In genomic region chr11:88779551-88779950, GRCh38 we compare ENCODE assay signal across 14 cellular contexts.
DNase-seq lines count a peak whose midpoint lies in the region; ATAC-seq lines count a peak whose summit lies in the region.
"Had no signal": no experiment of that assay in that cellular context is flagged by ENCODE, and none has a peak within 500 bp of the region (broad histone marks: within the 10 kb centered on the region; RNA-seq: fewer than 3 reads in every experiment).

No MANE protein-coding gene starts in this region.

- no peak overlapping the region for H3K4me3 ChIP-seq in MG63
- H3K4me3 ChIP-seq: left lung, SJSA1, thyroid gland had no signal

- no peaks in the 10 kb centered on the region for H3K9me3 ChIP-seq in MG63
- H3K9me3 ChIP-seq: SJSA1, thyroid gland had no signal

- no peaks in the 10 kb centered on the region for H3K27me3 ChIP-seq in MG63
- H3K27me3 ChIP-seq: left lung, SJSA1, thyroid gland had no signal

- ATAC-seq in GM21360 (IDR thresholded peaks at IDR 0.05; ENCODE audit: unreplicated experiment) (no peak), HG02970 (IDR thresholded peaks at IDR 0.05; ENCODE audit: low FRiP score, unreplicated experiment) (no peak)
- ATAC-seq: HCT116, left lung had no signal

- no peaks in the 10 kb centered on the region for H3K36me3 ChIP-seq in MG63
- H3K36me3 ChIP-seq: left lung, SJSA1, thyroid gland had no signal

- DNase-seq in Daoy (ENCODE audit: low read depth) (peak; percentile 51), MG63 (peak; percentile 1), dermis blood vessel endothelial cell (peak; percentile 17), putamen (ENCODE audit: low spot score) (peak; percentile 65), T-helper 9 cell (no peak)
- DNase-seq: activated CD4-positive, alpha-beta T cell treated with anti-CD3 and anti-CD28 coated beads, Interleukin-2, amount 50 U/mL, for 1 hour; left lung; NCI-H1436 treated with DMSO at 0.1 percent for 48 hours; NCI-H446 treated with DMSO at 0.1 percent for 48 hours; thyroid gland had no signal
